Comparison of ENCODE assay signal across 1 cellular context in the genomic region with DNA sequence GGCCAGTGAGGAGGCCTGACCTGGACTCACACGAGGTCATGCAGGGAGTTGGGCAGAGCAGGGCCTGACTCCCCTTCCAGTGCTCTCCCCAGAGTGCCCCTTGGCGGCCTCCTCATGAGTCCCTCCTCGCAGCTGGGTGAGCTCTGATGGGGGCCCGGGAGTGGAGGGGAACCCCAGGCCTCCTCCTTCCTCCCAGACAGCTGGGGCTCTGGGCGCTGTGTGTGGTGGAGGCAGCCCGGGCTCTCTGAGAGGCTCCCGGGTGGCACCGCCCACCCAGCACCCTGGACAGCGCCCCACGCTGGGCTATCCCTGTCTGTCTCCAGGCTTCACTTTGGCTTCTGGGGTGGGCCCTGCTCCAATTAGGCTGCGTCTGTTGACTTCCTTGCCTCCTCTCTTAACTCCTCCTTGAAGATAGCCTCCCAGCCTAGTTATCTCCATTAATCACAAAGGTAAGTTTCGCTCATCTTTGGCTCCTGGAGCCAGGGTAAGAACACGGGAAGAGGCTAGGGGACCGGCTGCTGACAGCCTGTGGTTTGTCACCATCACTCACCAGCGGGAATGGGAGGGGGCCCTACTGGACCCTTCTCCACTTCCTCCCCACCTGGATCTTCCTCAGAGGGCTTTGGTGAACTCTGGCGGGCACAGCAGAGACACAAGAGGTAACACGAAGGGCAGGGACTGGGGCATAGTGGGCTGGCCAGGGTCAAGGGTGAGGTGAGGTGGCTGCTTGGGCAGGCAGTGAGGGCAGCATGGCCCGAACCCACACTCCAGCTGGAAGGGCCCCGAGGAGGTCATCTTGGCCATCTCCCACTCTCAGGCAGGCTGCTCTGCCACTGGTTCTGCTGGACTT.
TF ChIP-seq lines count a peak whose summit lies in the region.

No MANE protein-coding gene starts in this region.

TF ChIP-seq in IMR-90, 13 proteins besides CTCF, POLR2A, EP300 and RAD21:
- TF ChIP-seq MAFK (IDR thresholded peaks at IDR 0.05; ENCODE audit: low read depth, low read length) (no peak), FOS (IDR thresholded peaks at IDR 0.05; ENCODE audit: low read depth, low read length) (no peak), MAZ (IDR thresholded peaks at IDR 0.05; ENCODE audit: borderline replicate concordance, low read depth, low read length) (peak; percentile 36; the same call in 1 of the 2 replicates), NFE2L2 (IDR thresholded peaks at IDR 0.05; ENCODE audit: low read depth, low read length) (no peak)
- TF ChIP-seq, protein P1, sequence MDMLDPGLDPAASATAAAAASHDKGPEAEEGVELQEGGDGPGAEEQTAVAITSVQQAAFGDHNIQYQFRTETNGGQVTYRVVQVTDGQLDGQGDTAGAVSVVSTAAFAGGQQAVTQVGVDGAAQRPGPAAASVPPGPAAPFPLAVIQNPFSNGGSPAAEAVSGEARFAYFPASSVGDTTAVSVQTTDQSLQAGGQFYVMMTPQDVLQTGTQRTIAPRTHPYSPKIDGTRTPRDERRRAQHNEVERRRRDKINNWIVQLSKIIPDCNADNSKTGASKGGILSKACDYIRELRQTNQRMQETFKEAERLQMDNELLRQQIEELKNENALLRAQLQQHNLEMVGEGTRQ (IDR thresholded peaks at IDR 0.05; ENCODE audit: low read depth, low read length): no peak
